ENCODE assay signal across 8 cellular contexts in the genomic region with DNA sequence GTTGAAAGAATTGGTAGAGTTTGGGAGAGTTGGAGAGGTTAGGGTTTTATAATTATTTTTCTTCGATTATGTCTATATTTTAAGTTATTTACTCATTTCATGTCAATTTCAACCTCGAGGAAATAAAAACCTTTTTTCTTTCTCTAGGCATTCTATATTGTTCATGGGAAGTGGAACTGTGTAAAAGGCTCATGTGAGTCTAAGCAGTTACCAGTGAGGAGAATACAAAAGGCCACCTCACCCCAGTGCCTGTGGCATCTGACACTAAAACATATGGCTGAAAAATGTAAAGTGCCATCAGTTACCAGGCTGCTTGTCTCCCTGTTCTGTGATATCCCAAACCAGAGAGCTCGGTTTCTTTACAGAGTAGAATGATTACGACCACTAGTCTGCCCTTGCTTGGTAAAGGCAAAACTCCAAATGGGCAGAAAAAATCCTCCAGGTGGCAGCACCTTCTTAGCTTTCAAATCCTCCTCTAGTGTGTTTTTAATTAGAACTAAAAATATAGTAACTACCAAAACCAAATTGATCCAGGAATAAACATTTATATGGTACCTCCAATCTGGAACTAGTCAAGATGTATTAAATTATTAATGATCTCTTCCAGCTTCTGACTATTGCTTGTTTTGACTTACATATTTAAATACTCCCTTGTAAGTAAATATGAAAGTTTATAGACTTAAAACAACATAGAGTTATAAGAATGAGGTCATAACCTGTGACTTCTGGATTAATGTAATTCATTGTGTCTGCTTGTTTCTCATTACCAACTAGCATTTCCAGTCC.
DNase-seq lines count a peak whose midpoint lies in the region; ATAC-seq lines count a peak whose summit lies in the region.

No MANE protein-coding gene starts in this region.

- peak; percentile 78 for ATAC-seq in GM18502 (IDR thresholded peaks at IDR 0.05; ENCODE audit: poor library complexity, unreplicated experiment)
- ATAC-seq in HG03095 (IDR thresholded peaks at IDR 0.05; ENCODE audit: unreplicated experiment): peak; percentile 72
- no peak for ATAC-seq in HG02840 (IDR thresholded peaks at IDR 0.05; ENCODE audit: low FRiP score, unreplicated experiment)

- no peak overlapping the region for H3K4me3 ChIP-seq in skeletal muscle cell (ENCODE audit: low read depth, low read length)

- peak; percentile 5 for DNase-seq in CD1c-positive myeloid dendritic cell (ENCODE audit: extremely low spot score)
- peak; percentile 61 for DNase-seq in NCI-H2227 (lab: John Stamatoyannopoulos, UW; ENCODE audit: unreplicated experiment)
- DNase-seq in activated CD4-positive, alpha-beta T cell treated with anti-CD3 and anti-CD28 coated beads, Interleukin-2, amount 50 U/mL, for 48 hours: peak; percentile 21 to 39
- peak; percentile 72 for DNase-seq in glomerular visceral epithelial cell (ENCODE audit: extremely low spot score)
- peak; percentile 36 for DNase-seq in skeletal muscle cell (ENCODE audit: low read depth)

Comparison
In these comparisons a context has a peak if more than half of its experiments do, and no peak if none do; other contexts are left out.
1. DNase-seq: peak in every context shown above with its lines; median percentile 72 in glomerular visceral epithelial cell; 61 in NCI-H2227; 36 in skeletal muscle cell; 30 in activated CD4-positive, alpha-beta T cell treated with anti-CD3 and anti-CD28 coated beads, Interleukin-2, amount 50 U/mL, for 48 hours; 5 in CD1c-positive myeloid dendritic cell.